30 cellular contexts compared by ENCODE assay signal in the genomic region with DNA sequence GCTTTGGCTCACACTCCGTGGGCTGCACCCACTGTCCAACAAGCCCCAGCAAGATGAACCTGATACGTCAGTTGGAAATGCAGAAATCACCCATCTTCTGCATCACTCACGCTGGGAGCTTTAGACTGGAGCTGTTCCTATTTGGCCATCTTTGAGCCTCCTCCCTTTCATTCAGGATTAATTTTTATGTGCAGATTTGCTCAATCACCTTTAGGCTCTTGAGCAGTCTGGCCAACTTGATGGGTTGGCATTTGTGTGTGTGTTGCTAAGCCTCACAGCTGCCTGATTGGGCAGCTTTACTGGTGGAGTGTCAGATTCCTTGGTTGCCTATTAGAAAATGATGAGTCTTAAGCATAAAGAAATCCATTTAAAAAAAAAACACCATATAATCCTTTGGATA.
DNase-seq lines count a peak whose midpoint lies in the region; ATAC-seq, FAIRE-seq and TF ChIP-seq lines count a peak whose summit lies in the region.
"Had no signal": no experiment of that assay in that cellular context is flagged by ENCODE, and none has a peak within 500 bp of the region (broad histone marks: within the 10 kb centered on the region; RNA-seq: fewer than 3 reads in every experiment).

No MANE protein-coding gene starts in this region.

- CTCF ChIA-PET in RWPE1 (lab: Yijun Ruan, JAX): interaction anchor here (0.5 to 0.6 kb wide), 2 partner anchors 653 to 974 kb away, joined by 3 read pairs; no protein-coding TSS in a partner anchor

- TF ChIP-seq CTCF in RWPE1 (conservative IDR thresholded peaks at IDR 0.05; ENCODE audit: low read depth) (no peak), body of pancreas (IDR thresholded peaks at IDR 0.05) (no peak), D721Med (IDR thresholded peaks at IDR 0.05; ENCODE audit: insufficient read depth, missing control alignments) (no peak)

- no peak for TF ChIP-seq POLR2A in body of pancreas (IDR thresholded peaks at IDR 0.05)

- H3K36me3 ChIP-seq in body of pancreas (replicated peaks in 1 of 2; ENCODE audit: insufficient read depth in 1 of 2, low read depth in 2 of 2): no peaks in the 10 kb centered on the region
- H3K36me3 ChIP-seq: BE2C had no signal

- no peak for DNase-seq in RWPE1 (ENCODE audit: low spot score)
- no peak for DNase-seq in body of pancreas
- no peak for DNase-seq in D721Med (ENCODE audit: insufficient read length, low spot score)
- DNase-seq: 8988T; ACHN; AML-193; BE2C; C1 segment of cervical spinal cord; Caco-2; Calu3; CD4-positive, alpha-beta memory T cell; CD4-positive, alpha-beta T cell; CD4-positive, CD25-positive, alpha-beta regulatory T cell; CD8-positive, alpha-beta memory T cell; CD8-positive, alpha-beta T cell; COR-L47; DMS 273 treated with DMSO at 0.1 percent for 48 hours; DMS153; DMS53; DMS79; DMS79 treated with DMSO at 0.1 percent for 48 hours; DND-41; EL had no signal

- H3K27ac ChIP-seq in RWPE1 (peak overlapping the region; percentile 60), body of pancreas (no peak overlapping the region)
- H3K27ac ChIP-seq: 22Rv1; A549; BLaER1; BLaER1 treated with 17β-estradiol and CSF1 and Interleukin-3, amounts not matched to agents 10 nM and 100 nM; C4-2B had no signal

- H3K9me3 ChIP-seq in body of pancreas: peaks cover 0 to 4% (median 0%) of the 10 kb centered on the region in 3 donors
- H3K9me3 ChIP-seq: BE2C, Caco-2 had no signal

- POLR2A ChIA-PET in RWPE1 (lab: Yijun Ruan, JAX; ENCODE audit: low non-redundant PET): no interaction called here

- intact Hi-C loops in body of pancreas (cut with DNase I): no loop called here

- WGBS in body of pancreas, 2 donors: 76% methylated on average over 3 of the region's 3 CpGs

- no peak for FAIRE-seq in D721Med (lab: Jason Lieb, UNC)
- FAIRE-seq: A204.1, A549 had no signal

- H3K4me1 ChIP-seq in body of pancreas: no peaks in the 10 kb centered on the region
- H3K4me1 ChIP-seq: A549; BE2C; BLaER1 treated with 17β-estradiol and CSF1 and Interleukin-3, amounts not matched to agents 10 nM and 100 nM; Caco-2 had no signal

- H3K4me3 ChIP-seq in body of pancreas: no peak overlapping the region
- H3K4me3 ChIP-seq: A549; BLaER1; BLaER1 treated with 17β-estradiol and CSF1 and Interleukin-3, amounts not matched to agents 10 nM and 100 nM had no signal

- ATAC-seq in esophagus mucosa: peak; percentile 93
- no peak for ATAC-seq in body of pancreas
- ATAC-seq: A549; CD8-positive, alpha-beta T cell had no signal

- H3K27me3 ChIP-seq in body of pancreas: no peaks in the 10 kb centered on the region
- H3K27me3 ChIP-seq: BE2C; BLaER1; BLaER1 treated with 17β-estradiol and CSF1 and Interleukin-3, amounts not matched to agents 10 nM and 100 nM had no signal
